ENCODE assay signal across 14 cellular contexts in genomic region chr19:41872384-41872774, GRCh38. TPM values are rescaled to one million over a fixed set of nuclear protein-coding genes. Genes with fewer than 3 reads are reported as not detected.
DNase-seq lines count a peak whose midpoint lies in the region; TF ChIP-seq lines count a peak whose summit lies in the region.
"Had no signal": no experiment of that assay in that cellular context is flagged by ENCODE, and none has a peak within 500 bp of the region (broad histone marks: within the 10 kb centered on the region; RNA-seq: fewer than 3 reads in every experiment).

No MANE protein-coding gene starts in this region.

- H3K36me3 Mint-ChIP-seq in MCF 10A (ENCODE audit: insufficient read depth, unreplicated experiment): peaks cover 70% of the 10 kb centered on the region
- H3K36me3 Mint-ChIP-seq in endodermal cell (ENCODE audit: low read depth): peaks cover 40% of the 10 kb centered on the region
- H3K36me3 Mint-ChIP-seq in type B pancreatic cell: peaks cover 15% of the 10 kb centered on the region

- POLR2A ChIA-PET in MCF 10A (lab: Yijun Ruan, JAX): interaction anchor here (0.7 to 9.5 kb wide), 7 partner anchors 11 to 1226 kb away, joined by 3 to 134 read pairs (median 6); partner anchors contain the start of genes ARHGEF1, RPS19 and ZNF574

- no peak for TF ChIP-seq POLR2A in breast epithelium (IDR thresholded peaks at IDR 0.05)

- no peaks in the 10 kb centered on the region for H3K27me3 Mint-ChIP-seq in MCF 10A (ENCODE audit: insufficient read depth, unreplicated experiment)
- peaks cover 11% of the 10 kb centered on the region for H3K27me3 Mint-ChIP-seq in endodermal cell (ENCODE audit: insufficient read depth)
- H3K27me3 Mint-ChIP-seq in type B pancreatic cell: peaks cover 3% of the 10 kb centered on the region

- H3K4me1 Mint-ChIP-seq in MCF 10A (ENCODE audit: insufficient read depth, unreplicated experiment) (peaks cover 8% of the 10 kb centered on the region), endodermal cell (peaks cover 13% of the 10 kb centered on the region), type B pancreatic cell (ENCODE audit: unreplicated experiment) (peaks cover 10% of the 10 kb centered on the region)

- H3K27ac ChIP-seq in breast epithelium (peak overlapping the region in 1 of 2 donors; percentile 32), SK-N-MC (peak overlapping the region; percentile 76), endodermal cell (ENCODE audit: low read depth, low read length) (no peak overlapping the region)

- DNase-seq in MCF 10A (ENCODE audit: unreplicated experiment) (peak; percentile 32), breast epithelium (ENCODE audit: low spot score in 2 of 2) (no peak), SK-N-MC (ENCODE audit: low read depth, low spot score) (no peak), endodermal cell (peak; percentile 66), type B pancreatic cell (ENCODE audit: extremely low spot score, unreplicated experiment) (no peak), putamen (ENCODE audit: low spot score) (no peak), midbrain (lab: John Stamatoyannopoulos, UW) (no peak), AG08395 (ENCODE audit: low spot score) (no peak)
- DNase-seq: amniotic stem cell, GOT3 had no signal

- H3K9me3 Mint-ChIP-seq in MCF 10A (ENCODE audit: unreplicated experiment): no peaks in the 10 kb centered on the region
- no peaks in the 10 kb centered on the region for H3K9me3 Mint-ChIP-seq in endodermal cell
- no peaks in the 10 kb centered on the region for H3K9me3 Mint-ChIP-seq in type B pancreatic cell
- H3K9me3 Mint-ChIP-seq: mesothelial cell of epicardium had no signal

- no TSS peak for BruUV-seq in MCF 10A (replicated peaks; lab: Mats Ljungman, UMichigan)

- H3K4me3 Mint-ChIP-seq in MCF 10A (ENCODE audit: unreplicated experiment): peak overlapping the region; percentile 28
- no peak overlapping the region for H3K4me3 Mint-ChIP-seq in endodermal cell
- no peak overlapping the region for H3K4me3 Mint-ChIP-seq in type B pancreatic cell
- H3K4me3 Mint-ChIP-seq: mesothelial cell of epicardium had no signal

- H3K9me3 ChIP-seq in breast epithelium (no peaks in the 10 kb centered on the region), SK-N-MC (ENCODE audit: low read depth, low read length) (no peaks in the 10 kb centered on the region), endodermal cell (ENCODE audit: control insufficient read depth, low read length) (no peaks in the 10 kb centered on the region)

- CTCF ChIA-PET in MCF 10A (lab: Yijun Ruan, JAX): interaction anchor here (0.7 to 4.8 kb wide), 7 partner anchors 8 to 85 kb away, joined by 3 to 32 read pairs (median 3); partner anchors contain the start of gene RPS19

- H3K4me1 ChIP-seq in breast epithelium (peaks cover 0 to 5% of the 10 kb centered on the region in 2 donors), endodermal cell (ENCODE audit: control insufficient read depth, insufficient read depth, low read length) (peaks cover 4% of the 10 kb centered on the region)

- no peak for TF ChIP-seq CTCF in MCF 10A (IDR thresholded peaks at IDR 0.05; ENCODE audit: unreplicated experiment)
- no peak for TF ChIP-seq CTCF in breast epithelium (IDR thresholded peaks at IDR 0.05)
- TF ChIP-seq CTCF in endodermal cell (conservative IDR thresholded peaks at IDR 0.05): no peak
- no peak for TF ChIP-seq CTCF in type B pancreatic cell (conservative IDR thresholded peaks at IDR 0.05)

- H3K27ac Mint-ChIP-seq in MCF 10A (ENCODE audit: low read depth, unreplicated experiment): no peak overlapping the region
- no peak overlapping the region for H3K27ac Mint-ChIP-seq in endodermal cell
- peak overlapping the region; percentile 82 for H3K27ac Mint-ChIP-seq in type B pancreatic cell
- H3K27ac Mint-ChIP-seq: mesothelial cell of epicardium had no signal

- H3K9ac ChIP-seq in SK-N-MC (ENCODE audit: insufficient read length) (no peak overlapping the region), endodermal cell (ENCODE audit: extremely low read depth, low read length, poor library complexity, severe bottlenecking) (no peak overlapping the region)

- WGBS in endodermal cell (ENCODE audit: insufficient coverage in 1 of 2, insufficient read length in 1 of 2), 2 experiments: 93 to 95% methylated on average over 12 of the region's 12 CpGs

- H3K27me3 ChIP-seq in breast epithelium (no peaks in the 10 kb centered on the region), endodermal cell (ENCODE audit: control insufficient read depth, insufficient read depth, low read length, poor library complexity, severe bottlenecking) (no peaks in the 10 kb centered on the region)

- H3K36me3 ChIP-seq in breast epithelium (no peaks in the 10 kb centered on the region), SK-N-MC (ENCODE audit: insufficient read depth, low read length) (peaks cover 45% of the 10 kb centered on the region), endodermal cell (ENCODE audit: control insufficient read depth, insufficient read depth, low read length) (peaks cover 44% of the 10 kb centered on the region)

- H3K4me3 ChIP-seq in breast epithelium (no peak overlapping the region), SK-N-MC (no peak overlapping the region), endodermal cell (ENCODE audit: low read length) (no peak overlapping the region)

- intact Hi-C loops in MCF 10A (cut with micrococcal nuclease) (no loop called here), breast epithelium (cut with DNase I; ENCODE audit: low total_unique reads) (no loop called here)

RNA-seq across cellular contexts. Expression of gene CD79A, which starts 4.7 kb away (rescaled TPM):
- not detected in 2 replicates for total RNA-seq in MCF 10A (2022)
- total RNA-seq in breast epithelium: 1 to 10 TPM in 2 of 3 donors, under 1 TPM in 1; 0.80 to 2.9 (median 1.8) TPM
- not detected for total RNA-seq in endodermal cell
- polyA plus RNA-seq in endodermal cell (2013, experiment 1 of 2): 0.43 TPM
- polyA plus RNA-seq in endodermal cell (2013, experiment 2 of 2): 0.58 TPM
- 0.48 and 0.52 TPM in 2 replicates for total RNA-seq in type B pancreatic cell (ENCODE audit: low replicate concordance)
- total RNA-seq: fibroblast of villous mesenchyme, HT1080 had no signal

RNA-seq across cellular contexts. Expression of gene ARHGEF1, which starts 10.6 kb away (rescaled TPM):
- total RNA-seq in MCF 10A (2022) (106 and 108 TPM in 2 replicates), breast epithelium (10 to 100 TPM; 55.0 to 61.9 (median 55.7) TPM), endodermal cell (100 to 1,000 TPM in 1 of 2 donors, 10 to 100 TPM in 1; 89.9 to 116 TPM), type B pancreatic cell (ENCODE audit: low replicate concordance) (51.7 and 58.9 TPM in 2 replicates)
- polyA plus RNA-seq in endodermal cell (2013, experiment 1 of 2): 48.7 TPM
- polyA plus RNA-seq in endodermal cell (2013, experiment 2 of 2): 35.1 TPM

RNA-seq across cellular contexts. Expression of gene RPS19, which starts 12.3 kb away (rescaled TPM):
- total RNA-seq in MCF 10A (2022) (3,060 and 3,357 TPM in 2 replicates), breast epithelium (1,000 to 10,000 TPM in 2 of 3 donors, 100 to 1,000 TPM in 1; 756 to 2,084 (median 1,264) TPM), endodermal cell (1,000 to 10,000 TPM; 2,321 to 2,418 TPM), type B pancreatic cell (ENCODE audit: low replicate concordance) (3,159 and 4,081 TPM in 2 replicates)
- polyA plus RNA-seq in endodermal cell (2013, experiment 1 of 2): 4,136 TPM
- polyA plus RNA-seq in endodermal cell (2013, experiment 2 of 2): 3,965 TPM

RNA-seq across cellular contexts. Expression of gene DMRTC2, which starts 27.5 kb away (rescaled TPM):
- total RNA-seq in MCF 10A (2022) (not detected in 2 replicates), breast epithelium (not detected), endodermal cell (not detected), type B pancreatic cell (ENCODE audit: low replicate concordance) (not detected in 2 replicates)
- polyA plus RNA-seq in endodermal cell (2013, experiment 1 of 2): not detected
- not detected for polyA plus RNA-seq in endodermal cell (2013, experiment 2 of 2)
- total RNA-seq: fibroblast of villous mesenchyme, HT1080, mesothelial cell of epicardium, subcutaneous adipose tissue had no signal

RNA-seq across cellular contexts. Expression of gene LYPD4, which starts 27.9 kb away (rescaled TPM):
- total RNA-seq in MCF 10A (2022): not detected in 2 replicates
- not detected for total RNA-seq in breast epithelium
- total RNA-seq in endodermal cell: not detected
- polyA plus RNA-seq in endodermal cell (2013, experiment 1 of 2): not detected
- not detected for polyA plus RNA-seq in endodermal cell (2013, experiment 2 of 2)
- not detected in 2 replicates for total RNA-seq in type B pancreatic cell (ENCODE audit: low replicate concordance)
- total RNA-seq: fibroblast of villous mesenchyme, HT1080, mesothelial cell of epicardium, subcutaneous adipose tissue had no signal

Comparison
In these comparisons a context has a peak if more than half of its experiments do, and no peak if none do; other contexts are left out.
1. DNase-seq: peak in MCF 10A (single experiment) and endodermal cell (single experiment); none in breast epithelium (0 of 2), SK-N-MC (single experiment), type B pancreatic cell (single experiment), putamen (single experiment), midbrain (single experiment) and AG08395 (single experiment).